ENCODE assay signal across 19 cellular contexts in genomic region chr4:173801361-173801760, GRCh38.
"Had no signal": no experiment of that assay in that cellular context is flagged by ENCODE, and none has a peak within 500 bp of the region (broad histone marks: within the 10 kb centered on the region; RNA-seq: fewer than 3 reads in every experiment).

No MANE protein-coding gene starts in this region.

- H3K36me3 ChIP-seq: heart left ventricle, ovary, right atrium auricular region, tibial artery had no signal

- H3K9me3 ChIP-seq: heart left ventricle, mucosa of descending colon, ovary, right atrium auricular region, tibial artery had no signal

- H3K27ac Mint-ChIP-seq: naive thymus-derived CD8-positive, alpha-beta T cell; stimulated activated effector memory CD8-positive, alpha-beta T cell treated with anti-CD3 and anti-CD28 coated beads, Interleukin-12 subunit alpha, Interleukin-12 subunit beta, amount 100 ng/mL, for 72 hours had no signal

- DNase-seq: cortex of kidney; dorsolateral prefrontal cortex; effector CD8-positive, alpha-beta T cell; heart left ventricle; hippocampal formation; islet precursor cell; mammary epithelial cell; mucosa of descending colon; naive thymus-derived CD8-positive, alpha-beta T cell; nucleus accumbens; ovary; stimulated activated CD4-positive, alpha-beta T cell treated with anti-CD3 and anti-CD28 coated beads, Interleukin-4, amount 100 ng/mL, for 1 hour; stimulated activated CD8-positive, alpha-beta memory T cell treated with anti-CD3 and anti-CD28 coated beads, Interleukin-4, amount 100 ng/mL, for 48 hours; stimulated activated naive CD8-positive, alpha-beta T cell treated with anti-CD3 and anti-CD28 coated beads, Interleukin-15, Interleukin-2, amounts not matched to agents 100 U/mL and 50 U/mL, for 24 hours; tibial artery had no signal

- H3K36me3 Mint-ChIP-seq: naive thymus-derived CD8-positive, alpha-beta T cell; stimulated activated effector memory CD8-positive, alpha-beta T cell treated with anti-CD3 and anti-CD28 coated beads, Interleukin-12 subunit alpha, Interleukin-12 subunit beta, amount 100 ng/mL, for 72 hours had no signal

- H3K4me3 ChIP-seq: dorsolateral prefrontal cortex, heart left ventricle, mucosa of descending colon, ovary, right atrium auricular region, tibial artery had no signal

- H3K27ac ChIP-seq: dorsolateral prefrontal cortex, ovary, right atrium auricular region, tibial artery had no signal

- H3K4me1 Mint-ChIP-seq: naive thymus-derived CD8-positive, alpha-beta T cell; stimulated activated effector memory CD8-positive, alpha-beta T cell treated with anti-CD3 and anti-CD28 coated beads, Interleukin-12 subunit alpha, Interleukin-12 subunit beta, amount 100 ng/mL, for 72 hours had no signal

- ATAC-seq: esophagus mucosa; heart left ventricle; left lobe of liver; mucosa of descending colon; naive thymus-derived CD8-positive, alpha-beta T cell; stimulated activated effector memory CD8-positive, alpha-beta T cell treated with anti-CD3 and anti-CD28 coated beads, Interleukin-12 subunit alpha, Interleukin-12 subunit beta, amount 100 ng/mL, for 72 hours; stimulated activated naive CD8-positive, alpha-beta T cell treated with anti-CD3 and anti-CD28 coated beads, Interleukin-15, Interleukin-2, amounts not matched to agents 100 U/mL and 50 U/mL, for 24 hours had no signal

- H3K4me1 ChIP-seq: heart left ventricle, right atrium auricular region, tibial artery had no signal

- H3K27me3 ChIP-seq: heart left ventricle, ovary, right atrium auricular region, tibial artery had no signal

- H3K4me3 Mint-ChIP-seq: naive thymus-derived CD8-positive, alpha-beta T cell; stimulated activated effector memory CD8-positive, alpha-beta T cell treated with anti-CD3 and anti-CD28 coated beads, Interleukin-12 subunit alpha, Interleukin-12 subunit beta, amount 100 ng/mL, for 72 hours had no signal
